In genomic region chr9:131539223-131539923, GRCh38 we compare ENCODE assay signal across 18 cellular contexts. TPM values are rescaled to one million over a fixed set of nuclear protein-coding genes. Genes with fewer than 3 reads are reported as not detected.
DNase-seq lines count a peak whose midpoint lies in the region; ATAC-seq and TF ChIP-seq lines count a peak whose summit lies in the region.
"Had no signal": no experiment of that assay in that cellular context is flagged by ENCODE, and none has a peak within 500 bp of the region (broad histone marks: within the 10 kb centered on the region; RNA-seq: fewer than 3 reads in every experiment).

No MANE protein-coding gene starts in this region.

- H2AFZ ChIP-seq in PC-3 (ENCODE audit: low read length): no peak overlapping the region

- H3F3A ChIP-seq in PC-3 (ENCODE audit: low read length, unreplicated experiment): no peaks in the 10 kb centered on the region

- no peak overlapping the region for H3K4me3 ChIP-seq in CD8-positive, alpha-beta T cell (ENCODE audit: low read depth, low read length)
- no peak overlapping the region for H3K4me3 ChIP-seq in naive thymus-derived CD4-positive, alpha-beta T cell (ENCODE audit: low read length)
- H3K4me3 ChIP-seq in PC-3 (ENCODE audit: low read length): no peak overlapping the region
- H3K4me3 ChIP-seq: Peyer's patch had no signal

- BruUV-seq in PC-3 (replicated peaks; lab: Mats Ljungman, UMichigan): no TSS peak

- peaks cover 14% of the 10 kb centered on the region for H3K27me3 Mint-ChIP-seq in activated naive CD4-positive, alpha-beta T cell treated with anti-CD3 and anti-CD28 coated beads, Interleukin-2, amount 10 ng/mL, durations not matched to agents 7 days and 5 days
- H3K27me3 Mint-ChIP-seq in CD8-positive, alpha-beta T cell (ENCODE audit: low read depth): no peaks in the 10 kb centered on the region
- H3K27me3 Mint-ChIP-seq in T-helper 17 cell: no peaks in the 10 kb centered on the region
- peaks cover 0 to 15% (median 0%) of the 10 kb centered on the region in 5 donors for H3K27me3 Mint-ChIP-seq in naive thymus-derived CD4-positive, alpha-beta T cell

- no peak for TF ChIP-seq CTCF in CD8-positive, alpha-beta T cell (IDR thresholded peaks at IDR 0.05)
- TF ChIP-seq CTCF in PC-3 (conservative IDR thresholded peaks at IDR 0.05; ENCODE audit: low read depth, low read length): no peak

- no peaks in the 10 kb centered on the region for H3K36me3 ChIP-seq in CD8-positive, alpha-beta T cell (ENCODE audit: insufficient read depth, low read length)
- no peaks in the 10 kb centered on the region for H3K36me3 ChIP-seq in naive thymus-derived CD4-positive, alpha-beta T cell (ENCODE audit: control insufficient read depth in 2 of 3, insufficient read depth in 3 of 3, low read length in 3 of 3)
- no peaks in the 10 kb centered on the region for H3K36me3 ChIP-seq in PC-3 (ENCODE audit: low read depth, low read length)
- H3K36me3 ChIP-seq: Peyer's patch had no signal

- peak; percentile 61 for DNase-seq in activated naive CD4-positive, alpha-beta T cell treated with anti-CD3 and anti-CD28 coated beads, Interleukin-2, amount 10 ng/mL, durations not matched to agents 7 days and 5 days
- no peak for DNase-seq in activated naive CD4-positive, alpha-beta T cell treated with anti-CD3 and anti-CD28 coated beads, Interleukin-2, amount 50 U/mL, for 16 hours
- peak in 4 of 7 experiments; percentile 11 to 66 (median 26) for DNase-seq in CD8-positive, alpha-beta T cell
- DNase-seq in T-helper 17 cell (no peak), PC-3 (no peak)
- DNase-seq in naive thymus-derived CD4-positive, alpha-beta T cell: peak in 5 of 9 donors; percentile 24 to 58 (median 40)
- DNase-seq in stimulated activated naive CD8-positive, alpha-beta T cell treated with anti-CD3 and anti-CD28 coated beads, Interleukin-15, Interleukin-2, amounts not matched to agents 100 U/mL and 50 U/mL, for 24 hours: no peak
- DNase-seq: C1 segment of cervical spinal cord, DMS79, GOT3, MM.1S, NCI-H1105 treated with DMSO at 0.1 percent for 48 hours, NCI-H187, NCI-H748 treated with DMSO at 0.1 percent for 48 hours, Peyer's patch, Right ventricle myocardium superior, SK-N-SH had no signal

- no peaks in the 10 kb centered on the region for H3K79me2 ChIP-seq in PC-3 (ENCODE audit: low read length)

- H4K20me1 ChIP-seq in PC-3 (ENCODE audit: low read length): no peaks in the 10 kb centered on the region

- POLR2A ChIA-PET in CD8-positive, alpha-beta T cell (lab: Charles Lee): no interaction called here
- POLR2A ChIA-PET in naive thymus-derived CD4-positive, alpha-beta T cell (lab: Charles Lee): interaction anchor here (1.0 to 1.8 kb wide), 4 partner anchors 10 to 143 kb away, joined by 3 to 6 read pairs (median 4); no protein-coding TSS in a partner anchor
- POLR2A ChIA-PET in PC-3 (lab: Charles Lee; ENCODE audit: unreplicated experiment): no interaction called here

- peaks cover 14% of the 10 kb centered on the region for H3K9me3 Mint-ChIP-seq in activated naive CD4-positive, alpha-beta T cell treated with anti-CD3 and anti-CD28 coated beads, Interleukin-2, amount 10 ng/mL, durations not matched to agents 7 days and 5 days
- H3K9me3 Mint-ChIP-seq in CD8-positive, alpha-beta T cell: peaks cover 11% of the 10 kb centered on the region
- H3K9me3 Mint-ChIP-seq in naive thymus-derived CD4-positive, alpha-beta T cell: peaks cover 0 to 26% (median 16%) of the 10 kb centered on the region in 11 donors

- peaks cover 6% of the 10 kb centered on the region for H3K9me3 ChIP-seq in CD8-positive, alpha-beta T cell (ENCODE audit: low read length)
- H3K9me3 ChIP-seq in T-helper 17 cell (ENCODE audit: control insufficient read depth, low read length, poor library complexity, severe bottlenecking): peaks cover 7% of the 10 kb centered on the region
- H3K9me3 ChIP-seq in naive thymus-derived CD4-positive, alpha-beta T cell (ENCODE audit: control insufficient read depth in 2 of 3, low read length in 3 of 3): peaks cover 0 to 21% (median 3%) of the 10 kb centered on the region in 3 experiments
- H3K9me3 ChIP-seq in PC-3 (ENCODE audit: low read length): 0 out of 2 replicates have a peak, but pooled peaks cover 6% of the 10 kb centered on the region

- H3K9ac ChIP-seq in PC-3 (ENCODE audit: low read length): no peak overlapping the region
- H3K9ac ChIP-seq: SK-N-SH had no signal

- H3K9me2 ChIP-seq in PC-3 (replicated peaks; ENCODE audit: low read length): no peaks in the 10 kb centered on the region
- H3K9me2 ChIP-seq: SK-N-SH had no signal

- H3K36me3 Mint-ChIP-seq in activated naive CD4-positive, alpha-beta T cell treated with anti-CD3 and anti-CD28 coated beads, Interleukin-2, amount 10 ng/mL, durations not matched to agents 7 days and 5 days: peaks cover 11% of the 10 kb centered on the region
- H3K36me3 Mint-ChIP-seq in CD8-positive, alpha-beta T cell: peaks cover 4% of the 10 kb centered on the region
- H3K36me3 Mint-ChIP-seq in T-helper 17 cell (ENCODE audit: low read depth): no peaks in the 10 kb centered on the region
- H3K36me3 Mint-ChIP-seq in naive thymus-derived CD4-positive, alpha-beta T cell: peaks cover 0 to 10% (median 0%) of the 10 kb centered on the region in 5 donors

- no peak overlapping the region for H3K4me3 Mint-ChIP-seq in activated naive CD4-positive, alpha-beta T cell treated with anti-CD3 and anti-CD28 coated beads, Interleukin-2, amount 10 ng/mL, durations not matched to agents 7 days and 5 days
- H3K4me3 Mint-ChIP-seq in CD8-positive, alpha-beta T cell: peak overlapping the region; percentile 45
- H3K4me3 Mint-ChIP-seq in T-helper 17 cell: peak overlapping the region; percentile 66
- peak overlapping the region in 9 of 10 donors; percentile 45 to 80 (median 65) for H3K4me3 Mint-ChIP-seq in naive thymus-derived CD4-positive, alpha-beta T cell

- no peak overlapping the region for H3K27ac ChIP-seq in CD8-positive, alpha-beta T cell (ENCODE audit: low read depth, low read length)
- no peak overlapping the region for H3K27ac ChIP-seq in naive thymus-derived CD4-positive, alpha-beta T cell (ENCODE audit: low read depth, low read length)
- no peak overlapping the region for H3K27ac ChIP-seq in PC-3 (ENCODE audit: low read length)
- H3K27ac ChIP-seq: Peyer's patch had no signal

- CTCF ChIA-PET in activated naive CD4-positive, alpha-beta T cell treated with anti-CD3 and anti-CD28 coated beads, Interleukin-2, amount 10 ng/mL, durations not matched to agents 7 days and 5 days (lab: Charles Lee): interaction anchor here (1.1 to 1.5 kb wide), 2 partner anchors 131 to 190 kb away, joined by 3 read pairs; no protein-coding TSS in a partner anchor
- CTCF ChIA-PET in CD8-positive, alpha-beta T cell (lab: Charles Lee): no interaction called here
- CTCF ChIA-PET in naive thymus-derived CD4-positive, alpha-beta T cell (lab: Charles Lee): interaction anchor here (0.6 to 1.6 kb wide), 6 partner anchors 10 to 1513 kb away, joined by 3 to 5 read pairs (median 3); no protein-coding TSS in a partner anchor
- CTCF ChIA-PET in PC-3 (lab: Charles Lee): no interaction called here

- no peak overlapping the region for H3K4me2 ChIP-seq in PC-3 (ENCODE audit: low read length)
- H3K4me2 ChIP-seq: SK-N-SH had no signal

- ATAC-seq in CD8-positive, alpha-beta T cell: peak; percentile 42
- ATAC-seq in T-helper 17 cell: peak; percentile 87
- ATAC-seq in naive thymus-derived CD4-positive, alpha-beta T cell: peak; percentile 63
- ATAC-seq in HG03460 (IDR thresholded peaks at IDR 0.05; ENCODE audit: unreplicated experiment): no peak
- no peak for ATAC-seq in stimulated activated naive CD8-positive, alpha-beta T cell treated with anti-CD3 and anti-CD28 coated beads, Interleukin-15, Interleukin-2, amounts not matched to agents 100 U/mL and 50 U/mL, for 24 hours
- no peak for ATAC-seq in PC-3

- H3K4me1 Mint-ChIP-seq in activated naive CD4-positive, alpha-beta T cell treated with anti-CD3 and anti-CD28 coated beads, Interleukin-2, amount 10 ng/mL, durations not matched to agents 7 days and 5 days: peaks cover 45% of the 10 kb centered on the region
- peaks cover 41% of the 10 kb centered on the region for H3K4me1 Mint-ChIP-seq in CD8-positive, alpha-beta T cell (ENCODE audit: low read depth)
- peaks cover 15% of the 10 kb centered on the region for H3K4me1 Mint-ChIP-seq in T-helper 17 cell
- H3K4me1 Mint-ChIP-seq in naive thymus-derived CD4-positive, alpha-beta T cell: peaks cover 17 to 58% (median 37%) of the 10 kb centered on the region in 7 donors

- no peaks in the 10 kb centered on the region for H3K27me3 ChIP-seq in CD8-positive, alpha-beta T cell (ENCODE audit: insufficient read depth, low read length)
- H3K27me3 ChIP-seq in naive thymus-derived CD4-positive, alpha-beta T cell (ENCODE audit: control insufficient read depth in 2 of 2, insufficient read depth in 2 of 2, low read length in 2 of 2): no peaks in the 10 kb centered on the region
- no peaks in the 10 kb centered on the region for H3K27me3 ChIP-seq in PC-3 (ENCODE audit: low read length)
- H3K27me3 ChIP-seq: Peyer's patch had no signal

- peak overlapping the region; percentile 82 for H3K27ac Mint-ChIP-seq in activated naive CD4-positive, alpha-beta T cell treated with anti-CD3 and anti-CD28 coated beads, Interleukin-2, amount 10 ng/mL, durations not matched to agents 7 days and 5 days
- no peak overlapping the region for H3K27ac Mint-ChIP-seq in CD8-positive, alpha-beta T cell
- H3K27ac Mint-ChIP-seq in T-helper 17 cell: peak overlapping the region; percentile 84
- H3K27ac Mint-ChIP-seq in naive thymus-derived CD4-positive, alpha-beta T cell: peak overlapping the region in 6 of 9 donors; percentile 14 to 91 (median 76)

- peaks cover 31% of the 10 kb centered on the region for H3K4me1 ChIP-seq in CD8-positive, alpha-beta T cell (ENCODE audit: insufficient read depth, low read length)
- peaks cover 33 to 38% of the 10 kb centered on the region in 2 donors for H3K4me1 ChIP-seq in naive thymus-derived CD4-positive, alpha-beta T cell (ENCODE audit: control insufficient read depth in 2 of 2, insufficient read depth in 2 of 2, low read length in 2 of 2)
- no peaks in the 10 kb centered on the region for H3K4me1 ChIP-seq in PC-3 (ENCODE audit: insufficient read depth, low read length)
- H3K4me1 ChIP-seq: Peyer's patch had no signal

- intact Hi-C loops in CD8-positive, alpha-beta T cell (cut with DNase I, micrococcal nuclease): loop anchor here in 1 of 2 experiments (10.0 kb wide), 1 partner anchor 145 kb away; the partner anchor contains the start of gene PRRC2B
- intact Hi-C loops in naive thymus-derived CD4-positive, alpha-beta T cell (cut with micrococcal nuclease): loop anchor here in 1 of 2 donors (10.0 kb wide), 1 partner anchor 815 kb away; the partner anchor contains the start of gene SETX
- intact Hi-C loops in PC-3 (cut with micrococcal nuclease): no loop called here

RNA-seq across cellular contexts. Expression of gene PRRT1B, which starts 6.0 kb away (rescaled TPM):
- total RNA-seq in CD8-positive, alpha-beta T cell: not detected
- total RNA-seq in T-helper 17 cell: not detected
- not detected for total RNA-seq in naive thymus-derived CD4-positive, alpha-beta T cell
- polyA plus RNA-seq in naive thymus-derived CD4-positive, alpha-beta T cell: not detected
- not detected in 2 replicates for total RNA-seq in PC-3 (2014; rRNA removed)
- total RNA-seq: Right ventricle myocardium superior had no signal
- polyA plus RNA-seq: SK-N-SH had no signal

RNA-seq across cellular contexts. Expression of gene UCK1, which starts 8.3 kb away (rescaled TPM):
- total RNA-seq in CD8-positive, alpha-beta T cell: 10 to 100 TPM; 22.6 to 24.7 TPM
- total RNA-seq in T-helper 17 cell: 10 to 100 TPM; 16.6 to 21.4 TPM
- total RNA-seq in naive thymus-derived CD4-positive, alpha-beta T cell: 10 to 100 TPM; 21.8 to 40.1 (median 29.3) TPM
- polyA plus RNA-seq in naive thymus-derived CD4-positive, alpha-beta T cell: 10 to 100 TPM; 21.2 to 32.8 TPM
- 28.2 and 35.1 TPM in 2 replicates for total RNA-seq in PC-3 (2014; rRNA removed)

RNA-seq across cellular contexts. Expression of gene POMT1, which starts 36.7 kb away (rescaled TPM):
- total RNA-seq in CD8-positive, alpha-beta T cell: 10 to 100 TPM; 33.9 to 40.8 TPM
- 10 to 100 TPM; 50.0 to 54.0 TPM for total RNA-seq in T-helper 17 cell
- total RNA-seq in naive thymus-derived CD4-positive, alpha-beta T cell: 10 to 100 TPM; 40.0 to 55.8 (median 47.7) TPM
- 10 to 100 TPM; 13.3 to 15.1 TPM for polyA plus RNA-seq in naive thymus-derived CD4-positive, alpha-beta T cell
- 24.1 and 30.4 TPM in 2 replicates for total RNA-seq in PC-3 (2014; rRNA removed)

Comparison
In these comparisons a context has a peak if more than half of its experiments do, and no peak if none do; other contexts are left out.
1. DNase-seq: peak in activated naive CD4-positive, alpha-beta T cell treated with anti-CD3 and anti-CD28 coated beads, Interleukin-2, amount 10 ng/mL, durations not matched to agents 7 days and 5 days (single experiment), CD8-positive, alpha-beta T cell (4 of 7) and naive thymus-derived CD4-positive, alpha-beta T cell (5 of 9); none in activated naive CD4-positive, alpha-beta T cell treated with anti-CD3 and anti-CD28 coated beads, Interleukin-2, amount 50 U/mL, for 16 hours (single experiment), T-helper 17 cell (0 of 3), stimulated activated naive CD8-positive, alpha-beta T cell treated with anti-CD3 and anti-CD28 coated beads, Interleukin-15, Interleukin-2, amounts not matched to agents 100 U/mL and 50 U/mL, for 24 hours (single experiment) and PC-3 (single experiment).
2. ATAC-seq: peak in CD8-positive, alpha-beta T cell (single experiment), T-helper 17 cell (single experiment) and naive thymus-derived CD4-positive, alpha-beta T cell (single experiment); none in HG03460 (single experiment), stimulated activated naive CD8-positive, alpha-beta T cell treated with anti-CD3 and anti-CD28 coated beads, Interleukin-15, Interleukin-2, amounts not matched to agents 100 U/mL and 50 U/mL, for 24 hours (single experiment) and PC-3 (single experiment).
3. CTCF ChIA-PET loops: an anchor here in activated naive CD4-positive, alpha-beta T cell treated with anti-CD3 and anti-CD28 coated beads, Interleukin-2, amount 10 ng/mL, durations not matched to agents 7 days and 5 days (1.1 to 1.5 kb wide) and naive thymus-derived CD4-positive, alpha-beta T cell (0.6 to 1.6 kb wide); none called in CD8-positive, alpha-beta T cell and PC-3.